1 cellular context compared by ENCODE assay signal in the genomic region with DNA sequence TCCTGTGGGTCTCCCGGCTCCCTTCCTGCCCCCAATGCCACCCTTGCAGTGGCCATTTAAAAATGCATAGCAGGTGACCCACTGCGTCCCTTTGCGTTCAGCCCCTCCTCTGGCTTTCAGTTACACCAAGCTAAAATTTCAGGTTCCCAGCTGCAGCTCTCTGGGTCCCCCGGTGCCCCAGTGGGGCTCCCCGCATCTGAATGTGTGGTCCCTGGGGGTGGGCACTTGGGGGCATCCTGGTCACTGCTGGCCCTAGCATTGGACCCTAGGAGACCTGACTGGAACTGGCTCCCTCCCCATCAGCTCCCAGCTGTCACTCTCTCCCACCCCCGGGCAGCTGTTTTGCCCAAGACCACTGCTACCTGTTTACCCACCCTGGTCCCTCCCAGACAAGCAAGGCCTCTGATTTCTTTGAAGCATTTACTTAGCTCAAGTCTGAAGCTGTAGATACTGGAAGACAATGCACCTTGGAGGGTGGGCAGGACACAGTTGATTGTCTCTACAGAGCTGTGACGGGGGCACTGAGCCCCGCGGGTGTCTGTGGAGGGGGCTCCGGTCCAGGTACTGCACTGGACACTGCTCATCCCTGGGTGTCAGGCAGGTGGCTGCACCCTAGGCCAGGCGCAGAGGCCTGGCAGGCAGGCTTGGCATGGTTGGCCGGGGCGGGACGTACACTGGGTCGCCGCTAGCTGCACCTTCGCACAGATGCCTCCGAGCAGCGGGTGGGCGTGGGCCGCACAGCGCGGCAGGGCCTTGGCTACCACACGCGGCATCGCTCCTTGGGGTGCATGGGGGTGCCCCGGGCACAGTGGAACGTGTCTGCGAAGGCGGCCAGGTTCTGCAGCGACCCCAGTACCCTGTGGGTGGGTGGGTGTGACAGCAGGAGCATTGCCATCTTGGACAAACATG.
TF ChIP-seq lines count a peak whose summit lies in the region.

No MANE protein-coding gene starts in this region.

TF ChIP-seq in HepG2, 621 proteins besides CTCF, POLR2A, EP300 and RAD21:
- 0 out of 2 replicates have a peak, but pooled peaks have one; percentile 42 for TF ChIP-seq RBFOX2 (IDR thresholded peaks at IDR 0.05; ENCODE audit: low read depth, low read length)
- no peak for TF ChIP-seq NR1H2 (CRISPR knock-in tag; IDR thresholded peaks at IDR 0.05; ENCODE audit: borderline replicate concordance, low read depth)
- TF ChIP-seq AGO2 (optimal IDR thresholded peaks at IDR 0.05; ENCODE audit: low read depth, low read length), result peak; percentile 68
